25 cellular contexts compared by ENCODE assay signal in genomic region chr18:79197531-79197930, GRCh38.
DNase-seq lines count a peak whose midpoint lies in the region; ATAC-seq and TF ChIP-seq lines count a peak whose summit lies in the region.
"Had no signal": no experiment of that assay in that cellular context is flagged by ENCODE, and none has a peak within 500 bp of the region (broad histone marks: within the 10 kb centered on the region; RNA-seq: fewer than 3 reads in every experiment).

No MANE protein-coding gene starts in this region.

- H3K9me3 Mint-ChIP-seq in T-helper 2 cell treated with Interferon-gamma antibody and Interleukin-4, amounts not matched to agents 5 μg/mL and 100 μg/mL, for 36 hours = peaks cover 5% of the 10 kb centered on the region
- H3K9me3 Mint-ChIP-seq: activated naive CD4-positive, alpha-beta T cell treated with anti-CD3 and anti-CD28 coated beads, Interleukin-2, amount 50 U/mL, for 72 hours; CD8-positive, alpha-beta T cell; naive B cell had no signal

- WGBS in tibial nerve, 2 donors = 86 to 90% methylated on average over 4 of the region's 4 CpGs

- peaks cover 0 to 30% (median 0%) of the 10 kb centered on the region in 3 donors for H3K36me3 ChIP-seq in tibial nerve
- H3K36me3 ChIP-seq: thoracic aorta had no signal

- no peak overlapping the region for H3K27ac Mint-ChIP-seq in T-helper 2 cell treated with Interferon-gamma antibody and Interleukin-4, amounts not matched to agents 5 μg/mL and 100 μg/mL, for 36 hours
- H3K27ac Mint-ChIP-seq: activated naive CD4-positive, alpha-beta T cell treated with anti-CD3 and anti-CD28 coated beads, Interleukin-2, amount 50 U/mL, for 72 hours; CD8-positive, alpha-beta T cell; T-helper 1 cell treated with Interleukin-12 subunit alpha and Interleukin-12 subunit beta and Interleukin-4 antibody, amounts not matched to agents 30 μg/mL and 1 μg/mL, for 36 hours had no signal

- no peaks in the 10 kb centered on the region for H3K9me3 ChIP-seq in tibial nerve
- H3K9me3 ChIP-seq: ascending aorta, thoracic aorta had no signal

- H3K27me3 ChIP-seq in tibial nerve = no peaks in the 10 kb centered on the region
- H3K27me3 ChIP-seq: ascending aorta, dorsolateral prefrontal cortex had no signal

- DNase-seq in DMS79 treated with DMSO at 0.1 percent for 48 hours (lab: John Stamatoyannopoulos, UW) = peak; percentile 22
- no peak for DNase-seq in DMS79 (lab: John Stamatoyannopoulos, UW)
- peak; percentile 50 for DNase-seq in NCI-H2107 (lab: John Stamatoyannopoulos, UW)
- peak; percentile 95 for DNase-seq in NCI-H69 (lab: John Stamatoyannopoulos, UW)
- DNase-seq in iPS-NIHi7 (ENCODE audit: extremely low spot score) = no peak
- DNase-seq in tibial nerve (ENCODE audit: low spot score in 2 of 2) = no peak
- DNase-seq in T-helper 2 cell treated with Interferon-gamma antibody and Interleukin-4, amounts not matched to agents 5 μg/mL and 100 μg/mL, for 36 hours (ENCODE audit: low spot score) = no peak
- DNase-seq: activated CD4-positive, alpha-beta T cell treated with anti-CD3 and anti-CD28 coated beads, Interleukin-2, amount 50 U/mL, for 1 hour; CD8-positive, alpha-beta T cell; central memory CD4-positive, alpha-beta T cell; dorsolateral prefrontal cortex; left cardiac atrium; mesendoderm; naive B cell; NCI-H1694 treated with DMSO at 0.1 percent for 48 hours; occipital lobe; retina; stimulated activated CD4-positive, alpha-beta T cell treated with anti-CD3 and anti-CD28 coated beads, Interleukin-4, amount 100 ng/mL, for 1 hour; stimulated activated naive CD4-positive, alpha-beta T cell treated with Interleukin-2 at 50 U/mL for 16 hours had no signal

- no peaks in the 10 kb centered on the region for H3K36me3 Mint-ChIP-seq in T-helper 2 cell treated with Interferon-gamma antibody and Interleukin-4, amounts not matched to agents 5 μg/mL and 100 μg/mL, for 36 hours (ENCODE audit: low read depth)
- H3K36me3 Mint-ChIP-seq: activated naive CD4-positive, alpha-beta T cell treated with anti-CD3 and anti-CD28 coated beads, Interleukin-2, amount 50 U/mL, for 72 hours had no signal

- H3K4me3 ChIP-seq in tibial nerve = no peak overlapping the region
- H3K4me3 ChIP-seq: ascending aorta, dorsolateral prefrontal cortex, thoracic aorta had no signal

- no peak for TF ChIP-seq CTCF in tibial nerve (IDR thresholded peaks at IDR 0.05)

- no peak for TF ChIP-seq POLR2A in tibial nerve (IDR thresholded peaks at IDR 0.05)

- peaks cover 5% of the 10 kb centered on the region for H3K4me1 Mint-ChIP-seq in T-helper 2 cell treated with Interferon-gamma antibody and Interleukin-4, amounts not matched to agents 5 μg/mL and 100 μg/mL, for 36 hours (ENCODE audit: low read depth)

- no peaks in the 10 kb centered on the region for H3K27me3 Mint-ChIP-seq in T-helper 2 cell treated with Interferon-gamma antibody and Interleukin-4, amounts not matched to agents 5 μg/mL and 100 μg/mL, for 36 hours (ENCODE audit: low read depth)
- H3K27me3 Mint-ChIP-seq: naive B cell had no signal

- H3K4me1 ChIP-seq in tibial nerve = no peaks in the 10 kb centered on the region
- H3K4me1 ChIP-seq: ascending aorta had no signal

- no peak overlapping the region for H3K27ac ChIP-seq in tibial nerve
- H3K27ac ChIP-seq: 22Rv1, ascending aorta, dorsolateral prefrontal cortex, thoracic aorta had no signal

- no peak for ATAC-seq in GM19397 (IDR thresholded peaks at IDR 0.05; ENCODE audit: unreplicated experiment)
- ATAC-seq: activated naive CD4-positive, alpha-beta T cell treated with anti-CD3 and anti-CD28 coated beads, Interleukin-2, amount 50 U/mL, for 72 hours; CD8-positive, alpha-beta T cell; left cardiac atrium had no signal

- TF ChIP-seq EP300 in tibial nerve (IDR thresholded peaks at IDR 0.05) = no peak

- H3K4me3 Mint-ChIP-seq in T-helper 2 cell treated with Interferon-gamma antibody and Interleukin-4, amounts not matched to agents 5 μg/mL and 100 μg/mL, for 36 hours = no peak overlapping the region
- H3K4me3 Mint-ChIP-seq: CD8-positive, alpha-beta T cell; naive B cell; T-helper 1 cell treated with Interleukin-12 subunit alpha and Interleukin-12 subunit beta and Interleukin-4 antibody, amounts not matched to agents 30 μg/mL and 1 μg/mL, for 36 hours had no signal

Comparison
In these comparisons a context has a peak if more than half of its experiments do, and no peak if none do; other contexts are left out.
1. DNase-seq: peak in DMS79 treated with DMSO at 0.1 percent for 48 hours (single experiment), NCI-H2107 (single experiment) and NCI-H69 (single experiment); none in DMS79 (single experiment), iPS-NIHi7 (single experiment), tibial nerve (0 of 2) and T-helper 2 cell treated with Interferon-gamma antibody and Interleukin-4, amounts not matched to agents 5 μg/mL and 100 μg/mL, for 36 hours (single experiment).